ENCODE assay signal across 8 cellular contexts in the genomic region with DNA sequence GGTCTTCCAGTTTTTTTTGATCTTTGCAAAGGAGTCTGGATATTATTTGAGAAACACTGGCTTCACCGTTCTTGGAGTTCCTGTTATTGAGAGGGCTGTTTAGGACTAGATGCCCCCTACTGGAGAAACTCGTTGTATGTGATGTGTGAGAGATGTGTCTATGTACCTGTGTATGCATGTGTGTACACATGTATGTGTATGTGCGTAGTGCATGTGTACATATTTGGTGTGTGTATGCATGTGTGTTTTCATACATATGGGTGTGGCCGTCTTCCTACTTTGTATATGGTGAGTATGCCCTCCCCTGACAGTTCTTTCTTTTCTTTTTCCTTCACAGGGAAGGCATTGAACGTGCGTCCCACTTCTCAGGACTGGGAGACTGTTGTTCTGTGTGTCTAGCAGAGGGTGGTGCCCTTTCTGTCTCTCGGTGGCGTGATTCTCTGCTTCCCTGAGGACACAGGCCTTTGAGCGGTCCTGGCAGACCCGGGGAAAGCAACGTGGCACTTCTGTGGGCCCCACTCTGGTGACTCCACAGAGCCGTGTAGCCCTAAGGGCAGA. TPM values are rescaled to one million over a fixed set of nuclear protein-coding genes. Genes with fewer than 3 reads are reported as not detected.
DNase-seq lines count a peak whose midpoint lies in the region; ATAC-seq, FAIRE-seq and TF ChIP-seq lines count a peak whose summit lies in the region.

No MANE protein-coding gene starts in this region.

- H3K27me3 ChIP-seq in cardiac muscle cell (no peaks in the 10 kb centered on the region), gastrocnemius medialis (no peaks in the 10 kb centered on the region)

- FAIRE-seq in H54 (lab: Jason Lieb, UNC): no peak

- no peak overlapping the region for H3K4me3 Mint-ChIP-seq in activated CD8-positive, alpha-beta T cell treated with anti-CD3 and anti-CD28 coated beads, Interleukin-2, amount 10 ng/mL, durations not matched to agents 7 days and 5 days

- peak; percentile 89 for ATAC-seq in activated CD8-positive, alpha-beta T cell treated with anti-CD3 and anti-CD28 coated beads, Interleukin-2, amount 10 ng/mL, durations not matched to agents 7 days and 5 days
- ATAC-seq in gastrocnemius medialis (peak; percentile 67 to 75), HG03520 (IDR thresholded peaks at IDR 0.05; ENCODE audit: unreplicated experiment) (no peak)

- TF ChIP-seq POLR2A in H54 (IDR thresholded peaks at IDR 0.05; ENCODE audit: low read depth, low read length) (no peak), gastrocnemius medialis (IDR thresholded peaks at IDR 0.05) (no peak)

- no peaks in the 10 kb centered on the region for H3K4me1 ChIP-seq in cardiac muscle cell (ENCODE audit: low read depth)
- H3K4me1 ChIP-seq in gastrocnemius medialis: no peaks in the 10 kb centered on the region

- peak; percentile 71 for TF ChIP-seq CTCF in cardiac muscle cell (IDR thresholded peaks at IDR 0.05; ENCODE audit: low read depth, low read length)
- peak; percentile 22 to 57 (median 45) for TF ChIP-seq CTCF in gastrocnemius medialis (IDR thresholded peaks at IDR 0.05 in 4 of 5, conservative IDR thresholded peaks at IDR 0.05 in 1 of 5)

- intact Hi-C loops in gastrocnemius medialis (cut with DNase I; ENCODE audit: low total_unique reads): loop anchor here (1.0 to 5.0 kb wide), 2 partner anchors 65 to 110 kb away; no protein-coding TSS in a partner anchor

- in situ Hi-C loops in gastrocnemius medialis (cut with MboI; ENCODE audit: low sequenced_read_pairs in 4 of 4): loop anchor here in 3 of 4 donors (5.0 to 10.0 kb wide), 3 partner anchors 57 to 67 kb away; no protein-coding TSS in a partner anchor

- POLR2A ChIA-PET in activated CD8-positive, alpha-beta T cell treated with anti-CD3 and anti-CD28 coated beads, Interleukin-2, amount 10 ng/mL, durations not matched to agents 7 days and 5 days (lab: Charles Lee): interaction anchor here (2.0 kb wide), 1 partner anchor 30 kb away, joined by 8 read pairs; a partner anchor contains a TSS

- no peaks in the 10 kb centered on the region for H3K9me3 ChIP-seq in cardiac muscle cell (ENCODE audit: low read depth)
- no peaks in the 10 kb centered on the region for H3K9me3 ChIP-seq in gastrocnemius medialis

- H3K27ac ChIP-seq in cardiac muscle cell (no peak overlapping the region), gastrocnemius medialis (no peak overlapping the region)

- H3K4me3 ChIP-seq in cardiac muscle cell: no peak overlapping the region
- H3K4me3 ChIP-seq in gastrocnemius medialis: no peak overlapping the region

- H3K4me1 Mint-ChIP-seq in activated CD8-positive, alpha-beta T cell treated with anti-CD3 and anti-CD28 coated beads, Interleukin-2, amount 10 ng/mL, durations not matched to agents 7 days and 5 days (ENCODE audit: low read depth): peaks cover 34% of the 10 kb centered on the region

- peak overlapping the region; percentile 30 for H3K27ac Mint-ChIP-seq in activated CD8-positive, alpha-beta T cell treated with anti-CD3 and anti-CD28 coated beads, Interleukin-2, amount 10 ng/mL, durations not matched to agents 7 days and 5 days

- H3K27me3 Mint-ChIP-seq in activated CD8-positive, alpha-beta T cell treated with anti-CD3 and anti-CD28 coated beads, Interleukin-2, amount 10 ng/mL, durations not matched to agents 7 days and 5 days (ENCODE audit: low read depth): peaks cover 3% of the 10 kb centered on the region

- DNase-seq in NCI-H2081 (lab: John Stamatoyannopoulos, UW) (peak; percentile 15 to 44), NCI-H2081 treated with DMSO at 0.1 percent for 48 hours (lab: John Stamatoyannopoulos, UW) (no peak), H54 (ENCODE audit: insufficient read length, low spot score) (peak; percentile 52), NCI-H2227 (lab: John Stamatoyannopoulos, UW; ENCODE audit: unreplicated experiment) (peak; percentile 54), cardiac muscle cell (ENCODE audit: low read depth in 1 of 2, low spot score in 1 of 2) (peak; percentile 72 to 85), gastrocnemius medialis (no peak)
- peak; percentile 75 for DNase-seq in activated CD8-positive, alpha-beta T cell treated with anti-CD3 and anti-CD28 coated beads, Interleukin-2, amount 10 ng/mL, durations not matched to agents 7 days and 5 days

- H3K36me3 Mint-ChIP-seq in activated CD8-positive, alpha-beta T cell treated with anti-CD3 and anti-CD28 coated beads, Interleukin-2, amount 10 ng/mL, durations not matched to agents 7 days and 5 days (ENCODE audit: low read depth): no peaks in the 10 kb centered on the region

- H3K36me3 ChIP-seq in cardiac muscle cell: no peaks in the 10 kb centered on the region
- H3K36me3 ChIP-seq in gastrocnemius medialis: no peaks in the 10 kb centered on the region

- CTCF ChIA-PET in activated CD8-positive, alpha-beta T cell treated with anti-CD3 and anti-CD28 coated beads, Interleukin-2, amount 10 ng/mL, durations not matched to agents 7 days and 5 days (lab: Charles Lee): interaction anchor here (1.0 to 5.3 kb wide), 7 partner anchors 10 to 94 kb away, joined by 3 to 148 read pairs (median 11); a partner anchor contains a TSS

- H3K9me3 Mint-ChIP-seq in activated CD8-positive, alpha-beta T cell treated with anti-CD3 and anti-CD28 coated beads, Interleukin-2, amount 10 ng/mL, durations not matched to agents 7 days and 5 days (ENCODE audit: insufficient read depth): no peaks in the 10 kb centered on the region

RNA-seq across cellular contexts. Expression of a gene that starts 3.0 kb away (rescaled TPM):
- total RNA-seq in activated CD8-positive, alpha-beta T cell treated with anti-CD3 and anti-CD28 coated beads, Interleukin-2, amount 10 ng/mL, durations not matched to agents 7 days and 5 days: under 1 TPM; 0.45 to 0.63 TPM
- total RNA-seq in cardiac muscle cell: not detected in 2 replicates
- polyA plus RNA-seq in cardiac muscle cell: not detected in 2 replicates
- total RNA-seq in gastrocnemius medialis: not detected

RNA-seq across cellular contexts. Expression of a gene that starts 11.5 kb away (rescaled TPM):
- 1 to 10 TPM; 1.1 TPM for total RNA-seq in activated CD8-positive, alpha-beta T cell treated with anti-CD3 and anti-CD28 coated beads, Interleukin-2, amount 10 ng/mL, durations not matched to agents 7 days and 5 days
- total RNA-seq in cardiac muscle cell (2.3 and 2.7 TPM in 2 replicates), gastrocnemius medialis (100 to 1,000 TPM in 2 of 4 donors, 10 to 100 TPM in 2; 67.6 to 147 (median 110) TPM)
- polyA plus RNA-seq in cardiac muscle cell: 1.4 and 3.5 TPM in 2 replicates

RNA-seq across cellular contexts. Expression of a gene that starts 23.4 kb away (rescaled TPM):
- total RNA-seq in activated CD8-positive, alpha-beta T cell treated with anti-CD3 and anti-CD28 coated beads, Interleukin-2, amount 10 ng/mL, durations not matched to agents 7 days and 5 days: 1 to 10 TPM; 1.8 TPM
- total RNA-seq in cardiac muscle cell: 0.11 TPM in 1 of 2 replicates, not detected in the other
- not detected in 2 replicates for polyA plus RNA-seq in cardiac muscle cell
- total RNA-seq in gastrocnemius medialis: not detected

RNA-seq across cellular contexts. Expression of a gene that starts 29.9 kb away (rescaled TPM):
- total RNA-seq in activated CD8-positive, alpha-beta T cell treated with anti-CD3 and anti-CD28 coated beads, Interleukin-2, amount 10 ng/mL, durations not matched to agents 7 days and 5 days: 100 to 1,000 TPM; 131 to 135 TPM
- 0.95 and 3.7 TPM in 2 replicates for total RNA-seq in cardiac muscle cell
- 1.1 TPM in 2 replicates for polyA plus RNA-seq in cardiac muscle cell
- total RNA-seq in gastrocnemius medialis: 10 to 100 TPM in 3 of 4 donors, 1 to 10 TPM in 1; 8.9 to 19.8 (median 16.9) TPM

Comparison
In these comparisons a context has a peak if more than half of its experiments do, and no peak if none do; other contexts are left out.
1. DNase-seq: peak in NCI-H2081 (2 of 2), H54 (single experiment), NCI-H2227 (single experiment), activated CD8-positive, alpha-beta T cell treated with anti-CD3 and anti-CD28 coated beads, Interleukin-2, amount 10 ng/mL, durations not matched to agents 7 days and 5 days (single experiment) and cardiac muscle cell (2 of 2); none in NCI-H2081 treated with DMSO at 0.1 percent for 48 hours (single experiment) and gastrocnemius medialis (0 of 2).
2. RNA of a gene that starts 11.5 kb away (total RNA-seq): 67.6 to 147 TPM in gastrocnemius medialis; 2.3 to 2.7 TPM in cardiac muscle cell and 1.1 TPM in activated CD8-positive, alpha-beta T cell treated with anti-CD3 and anti-CD28 coated beads, Interleukin-2, amount 10 ng/mL, durations not matched to agents 7 days and 5 days; every median in the first group is over 10 times any median in the second.